Comparison of ENCODE assay signal across 23 cellular contexts in genomic region chr6:24903681-24904080, GRCh38. TPM values are rescaled to one million over a fixed set of nuclear protein-coding genes. Genes with fewer than 3 reads are reported as not detected.
DNase-seq lines count a peak whose midpoint lies in the region; ATAC-seq and TF ChIP-seq lines count a peak whose summit lies in the region.
"Had no signal": no experiment of that assay in that cellular context is flagged by ENCODE, and none has a peak within 500 bp of the region (broad histone marks: within the 10 kb centered on the region; RNA-seq: fewer than 3 reads in every experiment).

No MANE protein-coding gene starts in this region.

- H3K9me2 ChIP-seq in Karpas-422 (replicated peaks; ENCODE audit: insufficient read depth, low read length) = no peaks in the 10 kb centered on the region

- peaks cover 80 to 99% (median 92%) of the 10 kb centered on the region in 4 donors for H3K4me1 Mint-ChIP-seq in CD4-positive, alpha-beta memory T cell
- peaks cover 93% of the 10 kb centered on the region for H3K4me1 Mint-ChIP-seq in central memory CD8-positive, alpha-beta T cell
- peaks cover 19% of the 10 kb centered on the region for H3K4me1 Mint-ChIP-seq in neural progenitor cell

- no peaks in the 10 kb centered on the region for H3K9me3 ChIP-seq in CD4-positive, alpha-beta memory T cell (ENCODE audit: control insufficient read depth in 1 of 2, low read length in 2 of 2)
- H3K9me3 ChIP-seq in Karpas-422 (ENCODE audit: low read length) (no peaks in the 10 kb centered on the region), neural progenitor cell (ENCODE audit: low read depth) (no peaks in the 10 kb centered on the region), mucosa of descending colon (no peaks in the 10 kb centered on the region), Peyer's patch (no peaks in the 10 kb centered on the region)
- H3K9me3 ChIP-seq: thyroid gland had no signal

- H2AFZ ChIP-seq in Karpas-422 (ENCODE audit: low read length) (no peak overlapping the region), neural progenitor cell (replicated peaks) (no peak overlapping the region)

- H3K4me2 ChIP-seq in Karpas-422 (ENCODE audit: low read depth, low read length, poor library complexity, severe bottlenecking) (no peak overlapping the region), neural progenitor cell (no peak overlapping the region)

- no peaks in the 10 kb centered on the region for H3K27me3 ChIP-seq in CD4-positive, alpha-beta memory T cell (ENCODE audit: insufficient read depth, low read length)
- H3K27me3 ChIP-seq in Karpas-422 (ENCODE audit: low read length) = no peaks in the 10 kb centered on the region
- no peaks in the 10 kb centered on the region for H3K27me3 ChIP-seq in neural progenitor cell
- H3K27me3 ChIP-seq in Peyer's patch = no peaks in the 10 kb centered on the region
- peaks cover 49% of the 10 kb centered on the region for H3K27me3 ChIP-seq in foreskin keratinocyte
- H3K27me3 ChIP-seq: thyroid gland had no signal

- POLR2A ChIA-PET in CD4-positive, alpha-beta memory T cell (lab: Charles Lee; ENCODE audit: partially characterized antibody) = interaction anchor here (1.8 to 26.9 kb wide), 5 partner anchors 8 to 88 kb away, joined by 4 to 734 read pairs (median 9); partner anchors contain the start of gene RIPOR2

- H3K79me2 ChIP-seq in Karpas-422 (ENCODE audit: low read length) = peaks cover 98% of the 10 kb centered on the region
- H3K79me2 ChIP-seq in neural progenitor cell (ENCODE audit: low read depth) = no peaks in the 10 kb centered on the region

- H3K4me3 ChIP-seq in CD4-positive, alpha-beta memory T cell (ENCODE audit: low read length in 2 of 2) = no peak overlapping the region
- no peak overlapping the region for H3K4me3 ChIP-seq in Karpas-422 (ENCODE audit: low read length)
- H3K4me3 ChIP-seq in neural progenitor cell = no peak overlapping the region
- no peak overlapping the region for H3K4me3 ChIP-seq in mucosa of descending colon
- H3K4me3 ChIP-seq in Peyer's patch = no peak overlapping the region
- H3K4me3 ChIP-seq: K562, thyroid gland had no signal

- H3K9ac ChIP-seq in Karpas-422 (ENCODE audit: low read length) (no peak overlapping the region), neural progenitor cell (no peak overlapping the region)

- H3K36me3 ChIP-seq in CD4-positive, alpha-beta memory T cell (ENCODE audit: insufficient read depth, low read length) = peaks cover 39% of the 10 kb centered on the region
- H3K36me3 ChIP-seq in Karpas-422 (ENCODE audit: insufficient read depth, low read length) (peaks cover 48% of the 10 kb centered on the region), neural progenitor cell (no peaks in the 10 kb centered on the region), mucosa of descending colon (ENCODE audit: low read depth) (no peaks in the 10 kb centered on the region), Peyer's patch (no peaks in the 10 kb centered on the region)
- H3K36me3 ChIP-seq: thyroid gland had no signal

- H4K20me1 ChIP-seq in Karpas-422 (ENCODE audit: insufficient read depth, low read depth, low read length) (no peaks in the 10 kb centered on the region), neural progenitor cell (ENCODE audit: low read depth) (no peaks in the 10 kb centered on the region)

- no peak for TF ChIP-seq CTCF in neural progenitor cell (IDR thresholded peaks at IDR 0.05)
- TF ChIP-seq CTCF in mucosa of descending colon (IDR thresholded peaks at IDR 0.05) = no peak
- no peak for TF ChIP-seq CTCF in Peyer's patch (IDR thresholded peaks at IDR 0.05)
- TF ChIP-seq CTCF in foreskin keratinocyte (conservative IDR thresholded peaks at IDR 0.05) = no peak

- DNase-seq in CD4-positive, alpha-beta memory T cell = no peak
- no peak for DNase-seq in Karpas-422
- DNase-seq in central memory CD8-positive, alpha-beta T cell (ENCODE audit: low spot score in 2 of 2) = no peak
- DNase-seq in neural progenitor cell (ENCODE audit: low spot score) = no peak
- DNase-seq in islet precursor cell = no peak
- DNase-seq in mucosa of descending colon = no peak
- DNase-seq in Peyer's patch = no peak
- DNase-seq in foreskin keratinocyte = no peak
- DNase-seq: amygdala; cortex of kidney; DMS79 treated with DMSO at 0.1 percent for 48 hours; HCEC 1CT; left colon; mesenchymal stem cell; MV-4-11; NCI-H187; NCI-H69; stimulated activated CD4-positive, alpha-beta T cell treated with anti-CD3 and anti-CD28 coated beads, Interleukin-1b, Interleukin-23, amount 100 ng/mL, for 48 hours; stimulated activated naive CD4-positive, alpha-beta T cell; thyroid gland had no signal

- H3K4me1 ChIP-seq in CD4-positive, alpha-beta memory T cell (ENCODE audit: insufficient read depth, low read length) = peaks cover 99% of the 10 kb centered on the region
- peaks cover 99% of the 10 kb centered on the region for H3K4me1 ChIP-seq in Karpas-422 (ENCODE audit: low read length)
- peaks cover 16% of the 10 kb centered on the region for H3K4me1 ChIP-seq in neural progenitor cell
- no peaks in the 10 kb centered on the region for H3K4me1 ChIP-seq in mucosa of descending colon (ENCODE audit: low read depth)
- peaks cover 0 to 8% (median 4%) of the 10 kb centered on the region in 4 donors for H3K4me1 ChIP-seq in Peyer's patch
- H3K4me1 ChIP-seq in foreskin keratinocyte = no peaks in the 10 kb centered on the region

- H3F3A ChIP-seq in neural progenitor cell (ENCODE audit: low read depth) = no peaks in the 10 kb centered on the region

- no peak for ATAC-seq in central memory CD8-positive, alpha-beta T cell (replicated peaks; ENCODE audit: extremely low read depth, poor library complexity, severe bottlenecking)
- ATAC-seq in mucosa of descending colon (no peak), foreskin keratinocyte (no peak)
- ATAC-seq: K562, left colon had no signal

- no peak overlapping the region for H3K27ac ChIP-seq in CD4-positive, alpha-beta memory T cell (ENCODE audit: low read depth, low read length)
- H3K27ac ChIP-seq in Karpas-422 (ENCODE audit: low read length) (peak overlapping the region; percentile 76), neural progenitor cell (no peak overlapping the region), Peyer's patch (no peak overlapping the region), foreskin keratinocyte (no peak overlapping the region)
- H3K27ac ChIP-seq: thyroid gland had no signal

- peak overlapping the region; percentile 41 to 89 (median 85) for H3K27ac Mint-ChIP-seq in CD4-positive, alpha-beta memory T cell
- peak overlapping the region; percentile 16 for H3K27ac Mint-ChIP-seq in central memory CD8-positive, alpha-beta T cell (ENCODE audit: low read depth)
- H3K27ac Mint-ChIP-seq in neural progenitor cell = no peak overlapping the region
- H3K27ac Mint-ChIP-seq: progenitor cell of endocrine pancreas had no signal

- H3K4me3 Mint-ChIP-seq in CD4-positive, alpha-beta memory T cell = peak overlapping the region in 5 of 8 donors; percentile 4 to 70 (median 50)
- H3K4me3 Mint-ChIP-seq in central memory CD8-positive, alpha-beta T cell = peak overlapping the region; percentile 52
- peak overlapping the region; percentile 8 for H3K4me3 Mint-ChIP-seq in neural progenitor cell
- H3K4me3 Mint-ChIP-seq: neural crest cell had no signal

- CTCF ChIA-PET in CD4-positive, alpha-beta memory T cell (lab: Charles Lee; ENCODE audit: partially characterized antibody) = interaction anchor here (1.3 to 13.2 kb wide), 4 partner anchors 15 to 123 kb away, joined by 3 to 245 read pairs (median 14); partner anchors contain the start of gene RIPOR2

- intact Hi-C loops in CD4-positive, alpha-beta memory T cell (cut with micrococcal nuclease) = loop anchor here (1.0 to 5.0 kb wide), 2 partner anchors 8 to 36 kb away; no protein-coding TSS in a partner anchor
- intact Hi-C loops in mucosa of descending colon (cut with DNase I, micrococcal nuclease) = no loop called here

- peaks cover 0 to 8% (median 0%) of the 10 kb centered on the region in 8 donors for H3K9me3 Mint-ChIP-seq in CD4-positive, alpha-beta memory T cell
- no peaks in the 10 kb centered on the region for H3K9me3 Mint-ChIP-seq in central memory CD8-positive, alpha-beta T cell
- H3K9me3 Mint-ChIP-seq in neural progenitor cell = peaks cover 8% of the 10 kb centered on the region
- H3K9me3 Mint-ChIP-seq: neural crest cell had no signal

- peaks cover 68 to 89% of the 10 kb centered on the region in 2 donors for H3K36me3 Mint-ChIP-seq in CD4-positive, alpha-beta memory T cell
- H3K36me3 Mint-ChIP-seq in central memory CD8-positive, alpha-beta T cell (ENCODE audit: insufficient read depth) = peaks cover 67% of the 10 kb centered on the region
- H3K36me3 Mint-ChIP-seq in neural progenitor cell = no peaks in the 10 kb centered on the region

- no peaks in the 10 kb centered on the region for H3K27me3 Mint-ChIP-seq in CD4-positive, alpha-beta memory T cell
- no peaks in the 10 kb centered on the region for H3K27me3 Mint-ChIP-seq in central memory CD8-positive, alpha-beta T cell
- peaks cover 6% of the 10 kb centered on the region for H3K27me3 Mint-ChIP-seq in neural progenitor cell (ENCODE audit: insufficient read depth, low read depth)

- TF ChIP-seq POLR2A in Peyer's patch (IDR thresholded peaks at IDR 0.05) = no peak

RNA-seq across cellular contexts. Expression of gene RIPOR2, which starts 32.1 kb away (rescaled TPM):
- total RNA-seq in CD4-positive, alpha-beta memory T cell = 100 to 1,000 TPM; 420 to 432 TPM
- 100 to 1,000 TPM; 431 to 458 TPM for polyA plus RNA-seq in CD4-positive, alpha-beta memory T cell
- 72.1 and 73.8 TPM in 2 replicates for total RNA-seq in Karpas-422 (2014; rRNA removed; shearing (Covaris generic); ENCODE audit: low replicate concordance)
- total RNA-seq in neural progenitor cell (ENCODE audit: low replicate concordance) (0.26 and 1.1 TPM in 2 replicates), mucosa of descending colon (1 to 10 TPM; 2.9 to 4.7 (median 4.1) TPM), Peyer's patch (100 to 1,000 TPM in 1 of 4 donors, 1 to 10 TPM in 3; 3.7 to 112 (median 6.1) TPM), foreskin keratinocyte (0.04 TPM in 1 of 2 replicates, not detected in the other)
- polyA plus RNA-seq in foreskin keratinocyte = not detected in 2 replicates
